1 cellular context compared by ENCODE assay signal in the genomic region with DNA sequence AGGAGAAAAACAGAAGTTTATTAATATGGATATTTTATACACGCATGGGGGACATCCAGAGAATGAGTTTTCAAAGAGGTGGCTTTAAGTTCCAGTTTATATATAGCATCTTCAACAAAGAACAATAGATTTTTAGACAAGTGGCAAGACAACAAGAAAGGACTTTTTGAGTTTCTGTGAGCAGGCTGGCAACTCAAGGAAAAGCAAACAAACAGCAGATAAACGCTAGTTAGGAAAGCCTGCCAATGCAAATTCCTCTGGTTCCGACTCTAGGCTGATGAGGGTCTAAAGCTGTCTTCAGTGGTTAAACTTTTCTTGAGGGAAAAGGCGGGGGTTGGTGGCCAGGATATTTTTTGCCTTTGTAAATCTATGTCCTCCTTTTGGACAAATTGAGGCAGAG.
TF ChIP-seq lines count a peak whose summit lies in the region.

No MANE protein-coding gene starts in this region.

TF ChIP-seq in GM12878, 131 proteins besides CTCF, POLR2A, EP300 and RAD21:
- TF ChIP-seq ASH2L (IDR thresholded peaks at IDR 0.05; ENCODE audit: borderline replicate concordance, low read depth), result no peak
- TF ChIP-seq, protein P1, sequence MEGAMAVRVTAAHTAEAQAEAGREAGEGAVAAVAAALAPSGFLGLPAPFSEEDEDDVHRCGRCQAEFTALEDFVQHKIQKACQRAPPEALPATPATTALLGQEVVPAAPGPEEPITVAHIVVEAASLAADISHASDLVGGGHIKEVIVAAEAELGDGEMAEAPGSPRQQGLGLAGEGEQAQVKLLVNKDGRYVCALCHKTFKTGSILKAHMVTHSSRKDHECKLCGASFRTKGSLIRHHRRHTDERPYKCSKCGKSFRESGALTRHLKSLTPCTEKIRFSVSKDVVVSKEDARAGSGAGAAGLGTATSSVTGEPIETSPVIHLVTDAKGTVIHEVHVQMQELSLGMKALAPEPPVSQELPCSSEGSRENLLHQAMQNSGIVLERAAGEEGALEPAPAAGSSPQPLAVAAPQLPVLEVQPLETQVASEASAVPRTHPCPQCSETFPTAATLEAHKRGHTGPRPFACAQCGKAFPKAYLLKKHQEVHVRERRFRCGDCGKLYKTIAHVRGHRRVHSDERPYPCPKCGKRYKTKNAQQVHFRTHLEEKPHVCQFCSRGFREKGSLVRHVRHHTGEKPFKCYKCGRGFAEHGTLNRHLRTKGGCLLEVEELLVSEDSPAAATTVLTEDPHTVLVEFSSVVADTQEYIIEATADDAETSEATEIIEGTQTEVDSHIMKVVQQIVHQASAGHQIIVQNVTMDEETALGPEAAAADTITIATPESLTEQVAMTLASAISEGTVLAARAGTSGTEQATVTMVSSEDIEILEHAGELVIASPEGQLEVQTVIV (IDR thresholded peaks at IDR 0.05; ENCODE audit: borderline replicate concordance, partially characterized antibody), result no peak
